8 cellular contexts compared by ENCODE assay signal in the genomic region with DNA sequence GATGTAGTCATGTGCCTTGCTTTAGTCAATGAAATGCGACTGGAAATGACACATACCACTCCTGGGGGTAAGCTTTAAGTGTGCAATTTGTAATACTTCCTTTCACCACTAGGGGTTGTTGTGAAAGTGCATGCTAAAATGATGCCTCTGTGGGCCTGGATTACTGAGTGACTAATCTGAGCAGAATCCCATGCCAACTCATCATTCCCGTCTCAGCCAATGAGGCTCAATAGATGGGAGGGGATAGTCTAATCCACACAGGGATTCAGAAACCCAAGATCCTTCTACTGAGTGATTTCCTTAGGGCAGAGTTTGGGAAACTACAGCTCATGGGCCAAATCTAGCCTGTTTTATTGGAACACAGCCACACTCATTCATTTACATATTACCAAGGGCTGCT. TPM values are rescaled to one million over a fixed set of nuclear protein-coding genes. Genes with fewer than 3 reads are reported as not detected.
DNase-seq lines count a peak whose midpoint lies in the region; ATAC-seq and TF ChIP-seq lines count a peak whose summit lies in the region.

No MANE protein-coding gene starts in this region.

- H3K79me2 ChIP-seq in HCT116 (ENCODE audit: insufficient read depth, low read length): no peaks in the 10 kb centered on the region
- H3K79me2 ChIP-seq in osteoblast (ENCODE audit: insufficient read depth, low read length): no peaks in the 10 kb centered on the region

- H4K20me1 ChIP-seq in HCT116 (ENCODE audit: insufficient read depth) (no peaks in the 10 kb centered on the region), osteoblast (ENCODE audit: insufficient read depth, low read length) (no peaks in the 10 kb centered on the region)

- H3K4me1 ChIP-seq in HCT116 (ENCODE audit: control insufficient read depth in 1 of 2, insufficient read depth in 2 of 2, low read length in 2 of 2) (peaks cover 0 to 4% of the 10 kb centered on the region in 2 experiments; a peak in 1 of 4 replicates), osteoblast (ENCODE audit: insufficient read depth, low read length) (no peaks in the 10 kb centered on the region)

- H2AFZ ChIP-seq in HCT116 (ENCODE audit: low read depth, low read length, poor library complexity, severe bottlenecking) (peak overlapping the region; percentile 73), osteoblast (ENCODE audit: low read length) (no peak overlapping the region)

- H3K9me2 ChIP-seq in HCT116 (ENCODE audit: insufficient read depth): no peaks in the 10 kb centered on the region

- H3K27ac ChIP-seq in HCT116 (ENCODE audit: low read depth, low read length) (no peak overlapping the region), osteoblast (ENCODE audit: low read depth, low read length) (no peak overlapping the region)

- CTCF ChIA-PET in HCT116 (lab: Charles Lee): interaction anchor here (0.6 to 2.2 kb wide), 13 partner anchors 8 to 212 kb away, joined by 3 to 17 read pairs (median 3); no protein-coding TSS in a partner anchor

- H3K4me3 ChIP-seq in HCT116 (replicated peaks in 1 of 2; ENCODE audit: low read depth in 1 of 2, low read length in 2 of 2) (no peak overlapping the region), osteoblast (ENCODE audit: insufficient read depth, low read length) (no peak overlapping the region)

- no peaks in the 10 kb centered on the region for H3K27me3 ChIP-seq in HCT116 (ENCODE audit: insufficient read depth, low read length)
- no peaks in the 10 kb centered on the region for H3K27me3 ChIP-seq in osteoblast (ENCODE audit: insufficient read depth, low read length)

- TF ChIP-seq CTCF in HCT116 (IDR thresholded peaks at IDR 0.05 in 2 of 3, conservative IDR thresholded peaks at IDR 0.05 in 1 of 3; ENCODE audit: borderline replicate concordance in 1 of 3, insufficient read depth in 1 of 3, low read depth in 2 of 3, low read length in 2 of 3) (peak; percentile 24 to 80 (median 74); a peak in 5 of 6 replicates), osteoblast (IDR thresholded peaks at IDR 0.05; ENCODE audit: extremely low read depth, low read depth, low read length) (peak; percentile 47)

- POLR2A ChIA-PET in HCT116 (lab: Charles Lee): interaction anchor here (1.0 kb wide), 1 partner anchor 23 kb away, joined by 3 read pairs; no protein-coding TSS in a partner anchor

- intact Hi-C loops in HCT116 (cut with micrococcal nuclease): no loop called here

- H3K4me2 ChIP-seq in HCT116 (ENCODE audit: low read length): 0 out of 2 replicates have a peak overlapping the region, but pooled peaks have one; percentile 11
- H3K4me2 ChIP-seq in osteoblast (ENCODE audit: insufficient read depth, low read length): no peak overlapping the region

- TF ChIP-seq POLR2A in HCT116 (IDR thresholded peaks at IDR 0.05; ENCODE audit: borderline replicate concordance, extremely low read depth, insufficient read depth, insufficient read length): no peak

- H3K36me3 ChIP-seq in HCT116 (ENCODE audit: control insufficient read depth in 1 of 2, insufficient read depth in 2 of 2, low read length in 2 of 2) (no peaks in the 10 kb centered on the region), osteoblast (ENCODE audit: insufficient read depth, low read length) (no peaks in the 10 kb centered on the region)

- no peak overlapping the region for H3K9ac ChIP-seq in HCT116 (ENCODE audit: low read length)

- RAD21 ChIA-PET in HCT116 (lab: Charles Lee; ENCODE audit: low non-redundant PET in 1 of 2, low total read pairs in 2 of 2, uncharacterized antibody in 2 of 2, unreplicated experiment in 2 of 2): interaction anchor here in 1 of 2 experiments (1.0 kb wide), 1 partner anchor 27 kb away, joined by 3 read pairs; no protein-coding TSS in a partner anchor

- no peaks in the 10 kb centered on the region for H3K9me3 ChIP-seq in HCT116 (ENCODE audit: control insufficient read depth in 1 of 2, insufficient read depth in 1 of 2, low read depth in 1 of 2, low read length in 2 of 2)
- H3K9me3 ChIP-seq in osteoblast (ENCODE audit: low read depth, low read length): no peaks in the 10 kb centered on the region

- no peak for DNase-seq in activated CD4-positive, CD25-positive, alpha-beta regulatory T cell (lab: John Stamatoyannopoulos, UW)
- DNase-seq in HCT116 (ENCODE audit: low read depth, low spot score) (peak; percentile 84), NCI-H146 (lab: John Stamatoyannopoulos, UW) (peak; percentile 16), dermis blood vessel endothelial cell (peak; percentile 62), osteoblast (ENCODE audit: insufficient read length, low spot score, missing footprints) (peak; percentile 41), NCI-H187 (lab: John Stamatoyannopoulos, UW) (no peak), NCI-H2029 treated with DMSO at 0.1 percent for 48 hours (lab: John Stamatoyannopoulos, UW) (no peak)

- no peak for TF ChIP-seq RAD21 in HCT116 (IDR thresholded peaks at IDR 0.05; ENCODE audit: low read depth)

- peak; percentile 56 to 62 for ATAC-seq in activated CD4-positive, CD25-positive, alpha-beta regulatory T cell treated with anti-CD3 and anti-CD28 coated beads, Interleukin-2, amount 50 U/mL, for 24 hours
- peak; percentile 96 for ATAC-seq in HCT116

- BruUV-seq in HCT116 (replicated peaks; lab: Mats Ljungman, UMichigan): no TSS peak

TF ChIP-seq in HCT116, 20 proteins besides CTCF, POLR2A, EP300 and RAD21 (continues in another document):
- TF ChIP-seq MAX (IDR thresholded peaks at IDR 0.05) (no peak), JUND (IDR thresholded peaks at IDR 0.05) (no peak; the same call in 1 of the 2 replicates), ATF3 (IDR thresholded peaks at IDR 0.05) (no peak), ELF1 (IDR thresholded peaks at IDR 0.05; ENCODE audit: borderline replicate concordance, low read depth) (no peak), EZH2phosphoT487 (IDR thresholded peaks at IDR 0.05; ENCODE audit: borderline replicate concordance) (no peak), SRF (IDR thresholded peaks at IDR 0.05; ENCODE audit: low read depth) (no peak), TCF7L2 (IDR thresholded peaks at IDR 0.05; ENCODE audit: borderline replicate concordance, extremely low read depth, insufficient read depth, insufficient read length) (no peak), CBX3 (IDR thresholded peaks at IDR 0.05; ENCODE audit: low read depth) (0 out of 2 replicates have a peak, but pooled peaks have one; percentile 46), POLR2AphosphoS5 (IDR thresholded peaks at IDR 0.05; ENCODE audit: low read depth, low read length) (no peak), CEBPB (IDR thresholded peaks at IDR 0.05; ENCODE audit: low read depth) (no peak), ZNF274 (IDR thresholded peaks at IDR 0.05; ENCODE audit: low read depth, low read length) (no peak), SP1 (IDR thresholded peaks at IDR 0.05; ENCODE audit: low read depth) (no peak), EGR1 (IDR thresholded peaks at IDR 0.05; ENCODE audit: low read depth) (no peak), YY1 (IDR thresholded peaks at IDR 0.05; ENCODE audit: extremely low read depth, insufficient replicate concordance, low read depth, low read length) (no peak)
- TF ChIP-seq, protein P1, sequence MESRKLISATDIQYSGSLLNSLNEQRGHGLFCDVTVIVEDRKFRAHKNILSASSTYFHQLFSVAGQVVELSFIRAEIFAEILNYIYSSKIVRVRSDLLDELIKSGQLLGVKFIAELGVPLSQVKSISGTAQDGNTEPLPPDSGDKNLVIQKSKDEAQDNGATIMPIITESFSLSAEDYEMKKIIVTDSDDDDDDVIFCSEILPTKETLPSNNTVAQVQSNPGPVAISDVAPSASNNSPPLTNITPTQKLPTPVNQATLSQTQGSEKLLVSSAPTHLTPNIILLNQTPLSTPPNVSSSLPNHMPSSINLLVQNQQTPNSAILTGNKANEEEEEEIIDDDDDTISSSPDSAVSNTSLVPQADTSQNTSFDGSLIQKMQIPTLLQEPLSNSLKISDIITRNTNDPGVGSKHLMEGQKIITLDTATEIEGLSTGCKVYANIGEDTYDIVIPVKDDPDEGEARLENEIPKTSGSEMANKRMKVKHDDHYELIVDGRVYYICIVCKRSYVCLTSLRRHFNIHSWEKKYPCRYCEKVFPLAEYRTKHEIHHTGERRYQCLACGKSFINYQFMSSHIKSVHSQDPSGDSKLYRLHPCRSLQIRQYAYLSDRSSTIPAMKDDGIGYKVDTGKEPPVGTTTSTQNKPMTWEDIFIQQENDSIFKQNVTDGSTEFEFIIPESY (IDR thresholded peaks at IDR 0.05; ENCODE audit: extremely low read depth, insufficient replicate concordance, low read length): no peak

RNA-seq across cellular contexts. Expression of gene HRH4, which starts 54.0 kb away (rescaled TPM):
- total RNA-seq in HCT116 (2021; ENCODE audit: unreplicated experiment) (not detected), dermis blood vessel endothelial cell (0.19 TPM in 1 of 2 replicates, not detected in the other), osteoblast (under 0.01 TPM in 2 replicates)
- not detected in 2 replicates for polyA plus RNA-seq in HCT116 (2012)

Comparison
In these comparisons a context has a peak if more than half of its experiments do, and no peak if none do; other contexts are left out.
1. DNase-seq: peak in HCT116 (single experiment), NCI-H146 (single experiment), dermis blood vessel endothelial cell (single experiment) and osteoblast (single experiment); none in activated CD4-positive, CD25-positive, alpha-beta regulatory T cell (0 of 4), NCI-H187 (0 of 2) and NCI-H2029 treated with DMSO at 0.1 percent for 48 hours (single experiment).